ENCODE assay signal across 19 cellular contexts in genomic region chr6:134663356-134663755, GRCh38.
DNase-seq lines count a peak whose midpoint lies in the region; ATAC-seq, FAIRE-seq and TF ChIP-seq lines count a peak whose summit lies in the region.
"Had no signal": no experiment of that assay in that cellular context is flagged by ENCODE, and none has a peak within 500 bp of the region (broad histone marks: within the 10 kb centered on the region; RNA-seq: fewer than 3 reads in every experiment).

No MANE protein-coding gene starts in this region.

- no peaks in the 10 kb centered on the region for H3K9me2 ChIP-seq in MM.1S (replicated peaks; ENCODE audit: insufficient read depth, low read length)

- no peaks in the 10 kb centered on the region for H3K36me3 ChIP-seq in MM.1S (replicated peaks; ENCODE audit: insufficient read depth, low read length)
- no peaks in the 10 kb centered on the region for H3K36me3 ChIP-seq in SJCRH30
- no peaks in the 10 kb centered on the region for H3K36me3 ChIP-seq in A673 (ENCODE audit: insufficient read depth, low read length, poor library complexity, severe bottlenecking)
- H3K36me3 ChIP-seq: BE2C had no signal

- H3K9me3 ChIP-seq in A549 (no peaks in the 10 kb centered on the region), MM.1S (replicated peaks; ENCODE audit: insufficient read depth, low read length) (no peaks in the 10 kb centered on the region), SJCRH30 (replicated peaks) (no peaks in the 10 kb centered on the region), A673 (ENCODE audit: low read depth, low read length, poor library complexity, severe bottlenecking) (no peaks in the 10 kb centered on the region)
- H3K9me3 ChIP-seq: BE2C had no signal

- DNase-seq in A549 (ENCODE audit: low read depth in 1 of 2, low spot score in 1 of 2) = no peak
- peak; percentile 21 for DNase-seq in MM.1S
- no peak for DNase-seq in chondrocyte (ENCODE audit: low spot score)
- no peak for DNase-seq in SJCRH30
- DNase-seq in NCI-H226 = no peak
- DNase-seq in DMS 273 treated with DMSO at 0.1 percent for 48 hours (lab: John Stamatoyannopoulos, UW) = no peak
- no peak for DNase-seq in A673 (ENCODE audit: low spot score)
- DNase-seq: 8988T; ACHN; BE2C; C1 segment of cervical spinal cord; CD4-positive, CD25-positive, alpha-beta regulatory T cell; CD8-positive, alpha-beta memory T cell; COR-L47; H7 had no signal

- H3K27ac ChIP-seq in A549 = peak overlapping the region; percentile 41 to 43; a peak in 3 of 6 replicates
- no peak overlapping the region for H3K27ac ChIP-seq in MM.1S (ENCODE audit: low read length)
- no peak overlapping the region for H3K27ac ChIP-seq in SJCRH30
- no peak overlapping the region for H3K27ac ChIP-seq in A673 (ENCODE audit: low read depth, low read length, poor library complexity, severe bottlenecking)

- peaks cover 82% of the 10 kb centered on the region for H3K4me1 Mint-ChIP-seq in chondrocyte (ENCODE audit: low read depth)
- peaks cover 4% of the 10 kb centered on the region for H3K4me1 Mint-ChIP-seq in nephron
- H3K4me1 Mint-ChIP-seq: CD8-positive, alpha-beta memory T cell had no signal

- CTCF ChIA-PET in A549 (lab: Yijun Ruan, JAX) = no interaction called here
- CTCF ChIA-PET in A673 (lab: Charles Lee) = no interaction called here

- H2AFZ ChIP-seq in MM.1S (ENCODE audit: low read length) = no peak overlapping the region
- H2AFZ ChIP-seq: GM23338 had no signal

- H3K27me3 Mint-ChIP-seq in chondrocyte (ENCODE audit: low read depth) (no peaks in the 10 kb centered on the region), nephron (ENCODE audit: low read depth) (peaks cover 5% of the 10 kb centered on the region)

- H3K4me3 Mint-ChIP-seq in chondrocyte (ENCODE audit: unreplicated experiment) (no peak overlapping the region), nephron (no peak overlapping the region)
- H3K4me3 Mint-ChIP-seq: CD4-positive, CD25-positive, alpha-beta regulatory T cell; CD8-positive, alpha-beta memory T cell; GM23338 had no signal

- no peak for TF ChIP-seq POLR2A in A549 (IDR thresholded peaks at IDR 0.05; ENCODE audit: low read length)

- intact Hi-C loops in A673 (cut with micrococcal nuclease; ENCODE audit: unreplicated experiment) = no loop called here

- no peak for TF ChIP-seq RAD21 in A549 (conservative IDR thresholded peaks at IDR 0.05 in 1 of 2, IDR thresholded peaks at IDR 0.05 in 1 of 2)

- no peak for ATAC-seq in A549
- ATAC-seq: GM23338 had no signal

- FAIRE-seq in A549 (lab: Jason Lieb, UNC) = no peak
- FAIRE-seq: G401.6, GM12891 had no signal

- H3K4me1 ChIP-seq in A549 (peaks cover 23% of the 10 kb centered on the region), MM.1S (ENCODE audit: low read length) (no peaks in the 10 kb centered on the region), SJCRH30 (no peaks in the 10 kb centered on the region), A673 (ENCODE audit: insufficient read depth, low read length, poor library complexity, severe bottlenecking) (peaks cover 3% of the 10 kb centered on the region)
- H3K4me1 ChIP-seq: BE2C had no signal

- H3K9ac ChIP-seq in MM.1S (ENCODE audit: low read length) = no peak overlapping the region

- 67% methylated on average over 4 of the region's 4 CpGs for WGBS in A549 (ENCODE audit: missing lambda C conversion rate)

- H3K36me3 Mint-ChIP-seq in chondrocyte (ENCODE audit: low read depth) (no peaks in the 10 kb centered on the region), nephron (ENCODE audit: low read depth) (no peaks in the 10 kb centered on the region)
- H3K36me3 Mint-ChIP-seq: CD4-positive, CD25-positive, alpha-beta regulatory T cell; CD8-positive, alpha-beta memory T cell had no signal

- H4K20me1 ChIP-seq in MM.1S (ENCODE audit: insufficient read depth, low read length) = no peaks in the 10 kb centered on the region

- H3K9me3 Mint-ChIP-seq in chondrocyte (ENCODE audit: low read depth) (no peaks in the 10 kb centered on the region), nephron (no peaks in the 10 kb centered on the region)
- H3K9me3 Mint-ChIP-seq: CD4-positive, CD25-positive, alpha-beta regulatory T cell; CD8-positive, alpha-beta memory T cell; GM23338 had no signal

- H3K27ac Mint-ChIP-seq in chondrocyte (ENCODE audit: unreplicated experiment) (peak overlapping the region; percentile 92), nephron (peak overlapping the region in 2 of 3 experiments; percentile 60 to 92)
- H3K27ac Mint-ChIP-seq: CD4-positive, CD25-positive, alpha-beta regulatory T cell; CD8-positive, alpha-beta memory T cell; GM23338 had no signal

- H3K4me2 ChIP-seq in A549 (no peak overlapping the region; the same call in 2 of the 3 replicates), MM.1S (ENCODE audit: low read depth, low read length) (no peak overlapping the region)
- H3K4me2 ChIP-seq: GM23338 had no signal

- H3K79me2 ChIP-seq in MM.1S (ENCODE audit: low read length) = no peaks in the 10 kb centered on the region

- TF ChIP-seq CTCF in A549 (IDR thresholded peaks at IDR 0.05) = no peak
- TF ChIP-seq CTCF in MM.1S (IDR thresholded peaks at IDR 0.05; ENCODE audit: low read length) = no peak
- TF ChIP-seq CTCF in chondrocyte (IDR thresholded peaks at IDR 0.05) = no peak
- no peak for TF ChIP-seq CTCF in nephron (IDR thresholded peaks at IDR 0.05; ENCODE audit: unreplicated experiment in 3 of 3)
- no peak for TF ChIP-seq CTCF in A673 (conservative IDR thresholded peaks at IDR 0.05; ENCODE audit: low read depth, low read length)

- POLR2A ChIA-PET in A549 (lab: Yijun Ruan, JAX) (no interaction called here), A673 (lab: Charles Lee; ENCODE audit: low non-redundant PET) (no interaction called here)

- no TSS peak for BruUV-seq in A673 (replicated peaks; lab: Mats Ljungman, UMichigan)

- no peaks in the 10 kb centered on the region for H3F3A ChIP-seq in MM.1S (ENCODE audit: insufficient read depth, low read length)

- H3K27me3 ChIP-seq in MM.1S (replicated peaks; ENCODE audit: insufficient read depth, low read length) (no peaks in the 10 kb centered on the region), SJCRH30 (no peaks in the 10 kb centered on the region), A673 (replicated peaks; ENCODE audit: insufficient read depth, low read depth, low read length, poor library complexity) (no peaks in the 10 kb centered on the region)
- H3K27me3 ChIP-seq: BE2C had no signal

- no peak for TF ChIP-seq EP300 in A549 (IDR thresholded peaks at IDR 0.05)

- H3K4me3 ChIP-seq in A549 (no peak overlapping the region), MM.1S (ENCODE audit: low read length) (no peak overlapping the region), SJCRH30 (no peak overlapping the region), A673 (ENCODE audit: low read depth, low read length, poor library complexity, severe bottlenecking) (no peak overlapping the region)
- H3K4me3 ChIP-seq: GM23338 had no signal

TF ChIP-seq in A549, 52 proteins besides CTCF, POLR2A, EP300 and RAD21:
- TF ChIP-seq NFE2L2 (conservative IDR thresholded peaks at IDR 0.05; ENCODE audit: low read length) (no peak), FOSB (CRISPR knock-in tag; IDR thresholded peaks at IDR 0.05) (no peak), TP53 (CRISPR knock-in tag; IDR thresholded peaks at IDR 0.05) (no peak), HOXA7 (CRISPR knock-in tag; IDR thresholded peaks at IDR 0.05) (no peak), CEBPB (IDR thresholded peaks at IDR 0.05) (no peak), EHF (CRISPR knock-in tag; IDR thresholded peaks at IDR 0.05) (no peak), ZFP36 (IDR thresholded peaks at IDR 0.05; ENCODE audit: borderline replicate concordance, partially characterized antibody) (no peak), ZNF302 (CRISPR knock-in tag; IDR thresholded peaks at IDR 0.05) (no peak), FOSL2 (IDR thresholded peaks at IDR 0.05) (no peak), FOSL2 (CRISPR knock-in tag; IDR thresholded peaks at IDR 0.05) (no peak), ZSCAN20 (CRISPR knock-in tag; IDR thresholded peaks at IDR 0.05) (no peak), SREBF2 (IDR thresholded peaks at IDR 0.05) (no peak), CBX2 (IDR thresholded peaks at IDR 0.05; ENCODE audit: borderline replicate concordance, low read depth) (no peak), CBX8 (IDR thresholded peaks at IDR 0.05) (no peak)
- TF ChIP-seq, protein P1, sequence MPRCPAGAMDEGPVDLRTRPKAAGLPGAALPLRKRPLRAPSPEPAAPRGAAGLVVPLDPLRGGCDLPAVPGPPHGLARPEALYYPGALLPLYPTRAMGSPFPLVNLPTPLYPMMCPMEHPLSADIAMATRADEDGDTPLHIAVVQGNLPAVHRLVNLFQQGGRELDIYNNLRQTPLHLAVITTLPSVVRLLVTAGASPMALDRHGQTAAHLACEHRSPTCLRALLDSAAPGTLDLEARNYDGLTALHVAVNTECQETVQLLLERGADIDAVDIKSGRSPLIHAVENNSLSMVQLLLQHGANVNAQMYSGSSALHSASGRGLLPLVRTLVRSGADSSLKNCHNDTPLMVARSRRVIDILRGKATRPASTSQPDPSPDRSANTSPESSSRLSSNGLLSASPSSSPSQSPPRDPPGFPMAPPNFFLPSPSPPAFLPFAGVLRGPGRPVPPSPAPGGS (IDR thresholded peaks at IDR 0.05) = no peak
- TF ChIP-seq, protein P2, sequence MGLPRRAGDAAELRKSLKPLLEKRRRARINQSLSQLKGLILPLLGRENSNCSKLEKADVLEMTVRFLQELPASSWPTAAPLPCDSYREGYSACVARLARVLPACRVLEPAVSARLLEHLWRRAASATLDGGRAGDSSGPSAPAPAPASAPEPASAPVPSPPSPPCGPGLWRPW (IDR thresholded peaks at IDR 0.05) = no peak
TF ChIP-seq in A549: peak in this region for 0.

Comparison
In these comparisons a context has a peak if more than half of its experiments do, and no peak if none do; other contexts are left out.
1. H3K27ac ChIP-seq: peak in A549 (2 of 2); none in MM.1S (single experiment), SJCRH30 (single experiment) and A673 (single experiment).